ENCODE assay signal across 18 cellular contexts in genomic region chr15:67256051-67256450, GRCh38. TPM values are rescaled to one million over a fixed set of nuclear protein-coding genes. Genes with fewer than 3 reads are reported as not detected.
DNase-seq lines count a peak whose midpoint lies in the region; ATAC-seq, FAIRE-seq and TF ChIP-seq lines count a peak whose summit lies in the region.
"Had no signal": no experiment of that assay in that cellular context is flagged by ENCODE, and none has a peak within 500 bp of the region (broad histone marks: within the 10 kb centered on the region; RNA-seq: fewer than 3 reads in every experiment).

No MANE protein-coding gene starts in this region.

- TF ChIP-seq POLR2A in gastroesophageal sphincter (IDR thresholded peaks at IDR 0.05): no peak

- H3K79me2 ChIP-seq in astrocyte (ENCODE audit: insufficient read depth, low read length): peaks cover 33% of the 10 kb centered on the region
- H3K79me2 ChIP-seq in neural progenitor cell (ENCODE audit: low read depth): peaks cover 33% of the 10 kb centered on the region

- no peaks in the 10 kb centered on the region for H3K27me3 ChIP-seq in astrocyte (ENCODE audit: insufficient read depth, low read length)
- H3K27me3 ChIP-seq in neural progenitor cell: peaks cover 15% of the 10 kb centered on the region
- H3K27me3 ChIP-seq in gastroesophageal sphincter: no peaks in the 10 kb centered on the region
- H3K27me3 ChIP-seq: hepatocyte had no signal

- TF ChIP-seq EP300 in gastroesophageal sphincter (IDR thresholded peaks at IDR 0.05): no peak

- peaks cover 3 to 6% of the 10 kb centered on the region in 2 donors for H3K36me3 Mint-ChIP-seq in activated T-cell treated with anti-CD3 and anti-CD28 coated beads, Interleukin-2, amount 50 U/mL, for 72 hours (ENCODE audit: insufficient read depth in 2 of 2)
- H3K36me3 Mint-ChIP-seq in IgD-negative memory B cell (no peaks in the 10 kb centered on the region), astrocyte (ENCODE audit: low read depth, unreplicated experiment) (no peaks in the 10 kb centered on the region), neural progenitor cell (no peaks in the 10 kb centered on the region)

- H3K36me3 ChIP-seq in astrocyte (ENCODE audit: insufficient read depth, low read length) (no peaks in the 10 kb centered on the region), neural progenitor cell (no peaks in the 10 kb centered on the region), gastroesophageal sphincter (no peaks in the 10 kb centered on the region)
- H3K36me3 ChIP-seq: thoracic aorta had no signal

- FAIRE-seq in astrocyte (lab: Jason Lieb, UNC): no peak
- FAIRE-seq: GM12892 had no signal

- ATAC-seq in activated T-cell treated with anti-CD3 and anti-CD28 coated beads, Interleukin-2, amount 50 U/mL, for 72 hours (replicated peaks in 1 of 2): no peak
- ATAC-seq in HG02678 (IDR thresholded peaks at IDR 0.05; ENCODE audit: unreplicated experiment) (no peak), gastroesophageal sphincter (no peak)

- WGBS in gastroesophageal sphincter (ENCODE audit: low coverage in 1 of 2), 2 donors: 86 to 88% methylated on average over 2 to 3 of the region's 3 CpGs

- H2AFZ ChIP-seq in astrocyte (ENCODE audit: low read depth, low read length) (no peak overlapping the region), neural progenitor cell (replicated peaks) (no peak overlapping the region)

- peaks cover 17% of the 10 kb centered on the region for H3K27me3 Mint-ChIP-seq in activated T-cell treated with anti-CD3 and anti-CD28 coated beads, Interleukin-2, amount 50 U/mL, for 72 hours (ENCODE audit: low read depth)
- H3K27me3 Mint-ChIP-seq in IgD-negative memory B cell: no peaks in the 10 kb centered on the region
- H3K27me3 Mint-ChIP-seq in astrocyte (ENCODE audit: low read depth, unreplicated experiment): no peaks in the 10 kb centered on the region
- peaks cover 5% of the 10 kb centered on the region for H3K27me3 Mint-ChIP-seq in neural progenitor cell (ENCODE audit: insufficient read depth, low read depth)

- TF ChIP-seq CTCF in astrocyte (IDR thresholded peaks at IDR 0.05; ENCODE audit: insufficient read depth, low read depth, low read length): no peak
- TF ChIP-seq CTCF in neural progenitor cell (IDR thresholded peaks at IDR 0.05): no peak
- TF ChIP-seq CTCF in gastroesophageal sphincter (IDR thresholded peaks at IDR 0.05): no peak

- H3K4me3 ChIP-seq in astrocyte (ENCODE audit: insufficient read depth, low read depth, low read length): no peak overlapping the region
- H3K4me3 ChIP-seq in neural progenitor cell: no peak overlapping the region
- H3K4me3 ChIP-seq in gastroesophageal sphincter: no peak overlapping the region
- H3K4me3 ChIP-seq: hepatocyte had no signal

- H3F3A ChIP-seq in neural progenitor cell (ENCODE audit: low read depth): peaks cover 10% of the 10 kb centered on the region

- peak overlapping the region; percentile 77 to 97 for H3K4me3 Mint-ChIP-seq in activated T-cell treated with anti-CD3 and anti-CD28 coated beads, Interleukin-2, amount 50 U/mL, for 72 hours
- H3K4me3 Mint-ChIP-seq in IgD-negative memory B cell (peak overlapping the region; percentile 46 to 98 (median 84)), astrocyte (ENCODE audit: unreplicated experiment) (peak overlapping the region; percentile 68), neural progenitor cell (peak overlapping the region; percentile 99)

- no peak overlapping the region for H3K9ac ChIP-seq in astrocyte (ENCODE audit: low read length)
- no peak overlapping the region for H3K9ac ChIP-seq in neural progenitor cell

- H3K9me3 Mint-ChIP-seq in activated T-cell treated with anti-CD3 and anti-CD28 coated beads, Interleukin-2, amount 50 U/mL, for 72 hours: no peaks in the 10 kb centered on the region
- H3K9me3 Mint-ChIP-seq in IgD-negative memory B cell (no peaks in the 10 kb centered on the region), astrocyte (ENCODE audit: unreplicated experiment) (no peaks in the 10 kb centered on the region), neural progenitor cell (no peaks in the 10 kb centered on the region)

- peaks cover 38% of the 10 kb centered on the region for H3K4me1 Mint-ChIP-seq in activated T-cell treated with anti-CD3 and anti-CD28 coated beads, Interleukin-2, amount 50 U/mL, for 72 hours (ENCODE audit: low read depth)
- H3K4me1 Mint-ChIP-seq in IgD-negative memory B cell: peaks cover 15 to 29% (median 28%) of the 10 kb centered on the region in 3 donors
- peaks cover 5% of the 10 kb centered on the region for H3K4me1 Mint-ChIP-seq in astrocyte (ENCODE audit: low read depth, unreplicated experiment)
- peaks cover 24% of the 10 kb centered on the region for H3K4me1 Mint-ChIP-seq in neural progenitor cell

- no peak overlapping the region for H3K27ac Mint-ChIP-seq in activated T-cell treated with anti-CD3 and anti-CD28 coated beads, Interleukin-2, amount 50 U/mL, for 72 hours
- H3K27ac Mint-ChIP-seq in IgD-negative memory B cell (peak overlapping the region in 1 of 3 donors; percentile 91), astrocyte (ENCODE audit: unreplicated experiment) (no peak overlapping the region), neural progenitor cell (no peak overlapping the region)

- H4K20me1 ChIP-seq in astrocyte (ENCODE audit: insufficient read depth, low read length): peaks cover 10% of the 10 kb centered on the region
- H4K20me1 ChIP-seq in neural progenitor cell (ENCODE audit: low read depth): peaks cover 6% of the 10 kb centered on the region

- H3K4me1 ChIP-seq in astrocyte (ENCODE audit: insufficient read depth, low read length) (peaks cover 7% of the 10 kb centered on the region), neural progenitor cell (peaks cover 11% of the 10 kb centered on the region), gastroesophageal sphincter (peaks cover 0 to 25% (median 10%) of the 10 kb centered on the region in 3 donors)

- no peaks in the 10 kb centered on the region for H3K9me3 ChIP-seq in astrocyte (ENCODE audit: insufficient read depth, low read depth, low read length)
- H3K9me3 ChIP-seq in neural progenitor cell (ENCODE audit: low read depth): no peaks in the 10 kb centered on the region
- no peaks in the 10 kb centered on the region for H3K9me3 ChIP-seq in gastroesophageal sphincter
- H3K9me3 ChIP-seq: thoracic aorta had no signal

- DNase-seq in activated T-cell treated with anti-CD3 and anti-CD28 coated beads, Interleukin-2, amount 50 U/mL, for 72 hours: no peak
- DNase-seq in activated T-cell treated with anti-CD3 and anti-CD28 coated beads, Interleukin-2, amount 50 U/mL, for 48 hours: no peak
- no peak for DNase-seq in astrocyte (ENCODE audit: low read depth)
- DNase-seq in neural progenitor cell (ENCODE audit: low spot score): no peak
- DNase-seq in NCI-H1092 treated with DMSO at 0.1 percent for 48 hours (lab: John Stamatoyannopoulos, UW): no peak
- DNase-seq: activated effector memory CD4-positive, alpha-beta T cell treated with anti-CD3 and anti-CD28 coated beads, Interleukin-2, amount 50 U/mL, for 16 hours; GF-D8; GOT3; midbrain; NCI-H146; NCI-H2227 treated with DMSO at 0.1 percent for 48 hours; stimulated activated CD4-positive, alpha-beta T cell treated with anti-CD3 and anti-CD28 coated beads, Interleukin-2, amount 100 ng/mL, for 48 hours had no signal

- H3K27ac ChIP-seq in astrocyte (ENCODE audit: low read depth, low read length) (no peak overlapping the region), neural progenitor cell (no peak overlapping the region), gastroesophageal sphincter (no peak overlapping the region)
- H3K27ac ChIP-seq: hepatocyte, thoracic aorta had no signal

- H3K4me2 ChIP-seq in astrocyte (ENCODE audit: low read length): no peak overlapping the region
- H3K4me2 ChIP-seq in neural progenitor cell: no peak overlapping the region

RNA-seq across cellular contexts. Expression of gene IQCH, which starts 1.5 kb away (rescaled TPM):
- 1 to 10 TPM; 3.6 to 3.7 TPM for total RNA-seq in activated T-cell treated with anti-CD3 and anti-CD28 coated beads, Interleukin-2, amount 50 U/mL, for 72 hours
- polyA plus RNA-seq in IgD-negative memory B cell: 0.13 TPM
- 1.9 and 2.7 TPM in 2 replicates for total RNA-seq in astrocyte
- total RNA-seq in neural progenitor cell (ENCODE audit: low replicate concordance): 6.4 and 21.0 TPM in 2 replicates
- total RNA-seq in gastroesophageal sphincter: 1 to 10 TPM in 2 of 4 donors, under 1 TPM in 1, not detected in 1; 0.27 to 4.6 (median 1.1) TPM

RNA-seq across cellular contexts. Expression of gene AAGAB, which starts 1.6 kb away (rescaled TPM):
- 10 to 100 TPM; 51.7 to 65.0 TPM for total RNA-seq in activated T-cell treated with anti-CD3 and anti-CD28 coated beads, Interleukin-2, amount 50 U/mL, for 72 hours
- polyA plus RNA-seq in IgD-negative memory B cell: 43.1 TPM
- 46.0 and 52.2 TPM in 2 replicates for total RNA-seq in astrocyte
- 61.5 and 68.0 TPM in 2 replicates for total RNA-seq in neural progenitor cell (ENCODE audit: low replicate concordance)
- total RNA-seq in gastroesophageal sphincter: 10 to 100 TPM; 19.1 to 36.5 (median 27.6) TPM
